ENCODE assay signal across 8 cellular contexts in genomic region chr22:31082606-31083376, GRCh38. TPM values are rescaled to one million over a fixed set of nuclear protein-coding genes. Genes with fewer than 3 reads are reported as not detected.
DNase-seq lines count a peak whose midpoint lies in the region; ATAC-seq and TF ChIP-seq lines count a peak whose summit lies in the region.

No MANE protein-coding gene starts in this region.

- DNase-seq in GM10266 (ENCODE audit: extremely low spot score) = no peak
- peak; percentile 33 for DNase-seq in NCI-H1694 (lab: John Stamatoyannopoulos, UW)
- peak; percentile 68 to 81 for DNase-seq in activated T-cell treated with anti-CD3 and anti-CD28 coated beads, Interleukin-2, amount 50 U/mL, for 72 hours
- peak in 1 of 2 donors; percentile 56 for DNase-seq in foreskin keratinocyte
- peak; percentile 67 to 83 for DNase-seq in psoas muscle
- no peak for DNase-seq in NCI-H526 treated with DMSO at 0.1 percent for 48 hours (lab: John Stamatoyannopoulos, UW)
- no peak for DNase-seq in NCI-H524 treated with DMSO at 0.1 percent for 48 hours (lab: John Stamatoyannopoulos, UW)

- H3K27ac Mint-ChIP-seq in activated T-cell treated with anti-CD3 and anti-CD28 coated beads, Interleukin-2, amount 50 U/mL, for 72 hours = no peak overlapping the region

- no peaks in the 10 kb centered on the region for H3K27me3 Mint-ChIP-seq in activated T-cell treated with anti-CD3 and anti-CD28 coated beads, Interleukin-2, amount 50 U/mL, for 72 hours (ENCODE audit: low read depth)

- H3K27me3 ChIP-seq in foreskin keratinocyte = no peaks in the 10 kb centered on the region
- H3K27me3 ChIP-seq in psoas muscle (ENCODE audit: insufficient read depth in 3 of 3, low read length in 2 of 3) = no peaks in the 10 kb centered on the region

- H3K36me3 Mint-ChIP-seq in activated T-cell treated with anti-CD3 and anti-CD28 coated beads, Interleukin-2, amount 50 U/mL, for 72 hours (ENCODE audit: insufficient read depth in 2 of 2) = no peaks in the 10 kb centered on the region

- H3K9me3 ChIP-seq in psoas muscle = no peaks in the 10 kb centered on the region

- intact Hi-C loops in psoas muscle (cut with DNase I) = loop anchor here (2.0 to 10.0 kb wide), 4 partner anchors 38 to 152 kb away; partner anchors contain the start of genes MORC2 (in 1 of the 2) and TUG1 (in 1 of the 2)

- peak overlapping the region; percentile 89 to 96 for H3K4me3 Mint-ChIP-seq in activated T-cell treated with anti-CD3 and anti-CD28 coated beads, Interleukin-2, amount 50 U/mL, for 72 hours

- no peaks in the 10 kb centered on the region for H3K9me3 Mint-ChIP-seq in activated T-cell treated with anti-CD3 and anti-CD28 coated beads, Interleukin-2, amount 50 U/mL, for 72 hours

- peaks cover 33% of the 10 kb centered on the region for H3K4me1 Mint-ChIP-seq in activated T-cell treated with anti-CD3 and anti-CD28 coated beads, Interleukin-2, amount 50 U/mL, for 72 hours (ENCODE audit: low read depth)

- H3K4me3 ChIP-seq in psoas muscle = peak overlapping the region; percentile 89

- 63 to 65% (median 65%) methylated on average over 11 of the region's 11 CpGs for WGBS in psoas muscle, 3 donors

- peak overlapping the region; percentile 75 for H3K27ac ChIP-seq in foreskin keratinocyte
- H3K27ac ChIP-seq in psoas muscle = peak overlapping the region; percentile 94

- H3K4me1 ChIP-seq in foreskin keratinocyte (peaks cover 14% of the 10 kb centered on the region), psoas muscle (peaks cover 30% of the 10 kb centered on the region)

- peak in 1 of 2 donors; percentile 10 for ATAC-seq in activated T-cell treated with anti-CD3 and anti-CD28 coated beads, Interleukin-2, amount 50 U/mL, for 72 hours (replicated peaks in 1 of 2)
- ATAC-seq in foreskin keratinocyte (peak; percentile 23), psoas muscle (peak; percentile 15 to 50 (median 24)), HG02678 (IDR thresholded peaks at IDR 0.05; ENCODE audit: unreplicated experiment) (no peak)

- peaks cover 0 to 3% of the 10 kb centered on the region in 2 donors for H3K36me3 ChIP-seq in psoas muscle (ENCODE audit: insufficient read depth in 1 of 2, low read depth in 1 of 2)

- TF ChIP-seq CTCF in GM10266 (IDR thresholded peaks at IDR 0.05; ENCODE audit: control insufficient read depth, insufficient read depth, low read depth, missing control alignments) = peak; percentile 43
- peak; percentile 78 for TF ChIP-seq CTCF in foreskin keratinocyte (conservative IDR thresholded peaks at IDR 0.05)
- TF ChIP-seq CTCF in psoas muscle (IDR thresholded peaks at IDR 0.05) = peak; percentile 55

RNA-seq across cellular contexts. Expression of gene SMTN, which starts 1.7 kb away (rescaled TPM):
- 10 to 100 TPM; 33.1 to 40.2 TPM for total RNA-seq in activated T-cell treated with anti-CD3 and anti-CD28 coated beads, Interleukin-2, amount 50 U/mL, for 72 hours
- total RNA-seq in foreskin keratinocyte = 214 and 236 TPM in 2 replicates
- 186 and 201 TPM in 2 replicates for polyA plus RNA-seq in foreskin keratinocyte
- 10 to 100 TPM; 33.6 to 79.3 (median 66.5) TPM for total RNA-seq in psoas muscle
- 10 to 100 TPM; 23.0 to 43.4 (median 36.5) TPM for polyA plus RNA-seq in psoas muscle

RNA-seq across cellular contexts. Expression of gene SELENOM, which starts 24.6 kb away (rescaled TPM):
- total RNA-seq in activated T-cell treated with anti-CD3 and anti-CD28 coated beads, Interleukin-2, amount 50 U/mL, for 72 hours = 10 to 100 TPM in 1 of 2 donors, 1 to 10 TPM in 1; 6.8 to 13.5 TPM
- total RNA-seq in foreskin keratinocyte (5.7 and 15.5 TPM in 2 replicates), psoas muscle (10 to 100 TPM; 45.4 to 68.2 (median 52.3) TPM)
- polyA plus RNA-seq in foreskin keratinocyte (10.7 and 32.2 TPM in 2 replicates), psoas muscle (10 to 100 TPM; 23.6 to 64.3 (median 44.0) TPM)

RNA-seq across cellular contexts. Expression of gene INPP5J, which starts 40.0 kb away (rescaled TPM):
- total RNA-seq in activated T-cell treated with anti-CD3 and anti-CD28 coated beads, Interleukin-2, amount 50 U/mL, for 72 hours = under 1 TPM; 0.29 to 0.37 TPM
- total RNA-seq in foreskin keratinocyte (1.3 TPM in 2 replicates), psoas muscle (1 to 10 TPM; 1.3 to 4.4 (median 2.5) TPM)
- polyA plus RNA-seq in foreskin keratinocyte (1.1 and 1.3 TPM in 2 replicates), psoas muscle (under 1 TPM; 0.14 to 0.65 (median 0.36) TPM)

RNA-seq across cellular contexts. Expression of gene PLA2G3, which starts 57.5 kb away (rescaled TPM):
- total RNA-seq in activated T-cell treated with anti-CD3 and anti-CD28 coated beads, Interleukin-2, amount 50 U/mL, for 72 hours = not detected
- total RNA-seq in foreskin keratinocyte (0.71 and 0.92 TPM in 2 replicates), psoas muscle (not detected)
- polyA plus RNA-seq in foreskin keratinocyte (0.65 and 0.84 TPM in 2 replicates), psoas muscle (not detected)

Comparison
In these comparisons a context has a peak if more than half of its experiments do, and no peak if none do; other contexts are left out.
1. DNase-seq: peak in NCI-H1694 (single experiment), activated T-cell treated with anti-CD3 and anti-CD28 coated beads, Interleukin-2, amount 50 U/mL, for 72 hours (2 of 2) and psoas muscle (2 of 2); none in GM10266 (single experiment), NCI-H526 treated with DMSO at 0.1 percent for 48 hours (single experiment) and NCI-H524 treated with DMSO at 0.1 percent for 48 hours (single experiment).
2. Peak in every context shown above with its lines, with median percentiles within 50 percentile points of each other: CTCF ChIP-seq.